10 cellular contexts compared by ENCODE assay signal in genomic region chr6:3743541-3743940, GRCh38. TPM values are rescaled to one million over a fixed set of nuclear protein-coding genes. Genes with fewer than 3 reads are reported as not detected.
DNase-seq lines count a peak whose midpoint lies in the region; ATAC-seq and TF ChIP-seq lines count a peak whose summit lies in the region.
"Had no signal": no experiment of that assay in that cellular context is flagged by ENCODE, and none has a peak within 500 bp of the region (broad histone marks: within the 10 kb centered on the region; RNA-seq: fewer than 3 reads in every experiment).

No MANE protein-coding gene starts in this region.

- DNase-seq in A673 (ENCODE audit: low spot score) (no peak), Peyer's patch (peak in 1 of 3 donors; percentile 46), fibroblast of the aortic adventitia (ENCODE audit: low read depth) (no peak), EL (no peak), glomerular visceral epithelial cell (ENCODE audit: extremely low spot score) (no peak), GDM1 (lab: John Stamatoyannopoulos, UW) (no peak)
- DNase-seq: DND-41, NCI-H187 treated with DMSO at 0.1 percent for 48 hours had no signal

- no peak for TF ChIP-seq POLR2A in Peyer's patch (IDR thresholded peaks at IDR 0.05)

- TF ChIP-seq CTCF in A673 (conservative IDR thresholded peaks at IDR 0.05; ENCODE audit: low read depth, low read length) (no peak), Peyer's patch (IDR thresholded peaks at IDR 0.05) (no peak), fibroblast of the aortic adventitia (IDR thresholded peaks at IDR 0.05; ENCODE audit: insufficient read depth, low read length) (no peak)

- H3K27me3 ChIP-seq in A673 (replicated peaks; ENCODE audit: insufficient read depth, low read depth, low read length, poor library complexity) (no peaks in the 10 kb centered on the region), Peyer's patch (no peaks in the 10 kb centered on the region), rectal smooth muscle tissue (ENCODE audit: control insufficient read depth, insufficient read depth, low read length) (no peaks in the 10 kb centered on the region)

- intact Hi-C loops in A673 (cut with micrococcal nuclease; ENCODE audit: unreplicated experiment) = loop anchor here (2.0 to 10.0 kb wide), 4 partner anchors 247 to 471 kb away; no protein-coding TSS in a partner anchor

- H3K27ac ChIP-seq in A673 (ENCODE audit: low read depth, low read length, poor library complexity, severe bottlenecking) (peak overlapping the region; percentile 25), Peyer's patch (peak overlapping the region; percentile 15 to 51 (median 48)), rectal smooth muscle tissue (ENCODE audit: low read depth, low read length) (peak overlapping the region; percentile 73)

- H3K9me3 ChIP-seq in A673 (ENCODE audit: low read depth, low read length, poor library complexity, severe bottlenecking) (no peaks in the 10 kb centered on the region), Peyer's patch (no peaks in the 10 kb centered on the region)

- H3K4me3 ChIP-seq in A673 (ENCODE audit: low read depth, low read length, poor library complexity, severe bottlenecking) (no peak overlapping the region), Peyer's patch (no peak overlapping the region), fibroblast of the aortic adventitia (ENCODE audit: low read depth, low read length) (peak overlapping the region; percentile 41), rectal smooth muscle tissue (ENCODE audit: low read length) (peak overlapping the region; percentile 44)

- CTCF ChIA-PET in A673 (lab: Charles Lee) = interaction anchor here (1.0 to 2.1 kb wide), 2 partner anchors 106 to 235 kb away, joined by 3 to 11 read pairs; partner anchors contain the start of gene FAM50B

- H3K36me3 ChIP-seq in A673 (ENCODE audit: insufficient read depth, low read length, poor library complexity, severe bottlenecking) (no peaks in the 10 kb centered on the region), Peyer's patch (no peaks in the 10 kb centered on the region), rectal smooth muscle tissue (ENCODE audit: control insufficient read depth, insufficient read depth, low read length) (no peaks in the 10 kb centered on the region)

- ATAC-seq in HG02970 (IDR thresholded peaks at IDR 0.05; ENCODE audit: low FRiP score, unreplicated experiment) = no peak

- no TSS peak for BruUV-seq in A673 (replicated peaks; lab: Mats Ljungman, UMichigan)

- no peak overlapping the region for H3K9ac ChIP-seq in rectal smooth muscle tissue (ENCODE audit: low read length)

- POLR2A ChIA-PET in A673 (lab: Charles Lee; ENCODE audit: low non-redundant PET) = no interaction called here

- peaks cover 23% of the 10 kb centered on the region for H3K4me1 ChIP-seq in A673 (ENCODE audit: insufficient read depth, low read length, poor library complexity, severe bottlenecking)
- peaks cover 0 to 48% (median 17%) of the 10 kb centered on the region in 4 donors for H3K4me1 ChIP-seq in Peyer's patch
- peaks cover 34% of the 10 kb centered on the region for H3K4me1 ChIP-seq in rectal smooth muscle tissue (ENCODE audit: control insufficient read depth, insufficient read depth, low read length)

RNA-seq across cellular contexts. Expression of gene PXDC1, which starts 8.0 kb away (rescaled TPM):
- total RNA-seq in A673 (2021) = 5.2 and 7.1 TPM in 2 replicates
- 10 to 100 TPM; 35.5 to 69.4 (median 61.1) TPM for total RNA-seq in Peyer's patch
- 17.6 and 39.4 TPM in 2 replicates for total RNA-seq in fibroblast of the aortic adventitia (ENCODE audit: low replicate concordance)

Comparison
In these comparisons a context has a peak if more than half of its experiments do, and no peak if none do; other contexts are left out.
1. H3K4me3 ChIP-seq: peak in fibroblast of the aortic adventitia (single experiment) and rectal smooth muscle tissue (single experiment); none in A673 (single experiment) and Peyer's patch (0 of 4).
2. Peak in every context shown above with its lines, with median percentiles within 50 percentile points of each other: H3K27ac ChIP-seq.